17 cellular contexts compared by ENCODE assay signal in genomic region chr15:58698887-58699641, GRCh38. TPM values are rescaled to one million over a fixed set of nuclear protein-coding genes. Genes with fewer than 3 reads are reported as not detected.
A peak's percentile ranks its signal among the peaks of the same experiment; 100 is the strongest.
DNase-seq lines count a peak whose midpoint lies in the region; ATAC-seq, FAIRE-seq and TF ChIP-seq lines count a peak whose summit lies in the region.
"Had no signal": no experiment of that assay in that cellular context is flagged by ENCODE, and none has a peak within 500 bp of the region (broad histone marks: within the 10 kb centered on the region; RNA-seq: fewer than 3 reads in every experiment).

No MANE protein-coding gene starts in this region.

- peaks cover 87% of the 10 kb centered on the region for H3K36me3 ChIP-seq in BLaER1

- peak overlapping the region; percentile 48 for H3K4me2 ChIP-seq in BLaER1
- H3K4me2 ChIP-seq: neural progenitor cell had no signal

- peaks cover 39% of the 10 kb centered on the region for H3K4me1 ChIP-seq in BLaER1
- H3K4me1 ChIP-seq: SJCRH30 had no signal

- H3K9me3 ChIP-seq in BLaER1 = peaks cover 61% of the 10 kb centered on the region

- peak overlapping the region; percentile 37 for H3K27ac Mint-ChIP-seq in activated CD4-positive, alpha-beta memory T cell treated with anti-CD3 and anti-CD28 coated beads, Interleukin-2, amount 10 ng/mL, durations not matched to agents 7 days and 5 days
- H3K27ac Mint-ChIP-seq: neural progenitor cell had no signal

- H3K4me1 Mint-ChIP-seq in activated CD4-positive, alpha-beta memory T cell treated with anti-CD3 and anti-CD28 coated beads, Interleukin-2, amount 10 ng/mL, durations not matched to agents 7 days and 5 days = peaks cover 44% of the 10 kb centered on the region
- H3K4me1 Mint-ChIP-seq: neural progenitor cell had no signal

- peaks cover 65% of the 10 kb centered on the region for H3K36me3 Mint-ChIP-seq in activated CD4-positive, alpha-beta memory T cell treated with anti-CD3 and anti-CD28 coated beads, Interleukin-2, amount 10 ng/mL, durations not matched to agents 7 days and 5 days (ENCODE audit: low read depth)

- no peak overlapping the region for H3K4me3 Mint-ChIP-seq in activated CD4-positive, alpha-beta memory T cell treated with anti-CD3 and anti-CD28 coated beads, Interleukin-2, amount 10 ng/mL, durations not matched to agents 7 days and 5 days
- H3K4me3 Mint-ChIP-seq: neural progenitor cell had no signal

- no peak overlapping the region for H3K27ac ChIP-seq in BLaER1
- H3K27ac ChIP-seq: neural progenitor cell, SJCRH30 had no signal

- no peaks in the 10 kb centered on the region for H3K27me3 ChIP-seq in BLaER1
- H3K27me3 ChIP-seq: neural progenitor cell, SJCRH30 had no signal

- peaks cover 84% of the 10 kb centered on the region for H4K20me1 ChIP-seq in BLaER1

- CTCF ChIA-PET in activated CD4-positive, alpha-beta memory T cell treated with anti-CD3 and anti-CD28 coated beads, Interleukin-2, amount 10 ng/mL, durations not matched to agents 7 days and 5 days (lab: Charles Lee) = interaction anchor here (0.7 kb wide), 1 partner anchor 1851 kb away, joined by 3 read pairs; no protein-coding TSS in a partner anchor

- POLR2A ChIA-PET in activated CD4-positive, alpha-beta memory T cell treated with anti-CD3 and anti-CD28 coated beads, Interleukin-2, amount 10 ng/mL, durations not matched to agents 7 days and 5 days (lab: Charles Lee) = no interaction called here

- H3K9me3 Mint-ChIP-seq in activated CD4-positive, alpha-beta memory T cell treated with anti-CD3 and anti-CD28 coated beads, Interleukin-2, amount 10 ng/mL, durations not matched to agents 7 days and 5 days = peaks cover 23% of the 10 kb centered on the region

- H3K4me3 ChIP-seq in BLaER1 = 0 out of 2 replicates have a peak overlapping the region, but pooled peaks have one; percentile 9
- H3K4me3 ChIP-seq: neural progenitor cell, SJCRH30 had no signal

- H3K9ac ChIP-seq in BLaER1 = no peak overlapping the region
- H3K9ac ChIP-seq: neural progenitor cell had no signal

- H3K27me3 Mint-ChIP-seq in activated CD4-positive, alpha-beta memory T cell treated with anti-CD3 and anti-CD28 coated beads, Interleukin-2, amount 10 ng/mL, durations not matched to agents 7 days and 5 days = no peaks in the 10 kb centered on the region

- no peak for FAIRE-seq in D721Med (lab: Jason Lieb, UNC)

- DNase-seq in H4 (ENCODE audit: low spot score) (peak; percentile 63), fibroblast of peridontal ligament (ENCODE audit: extremely low read depth) (peak; percentile 56), NCI-H226 (no peak), D721Med (ENCODE audit: insufficient read length, low spot score) (no peak), CD1c-positive myeloid dendritic cell (ENCODE audit: extremely low spot score) (no peak)
- no peak for DNase-seq in activated CD4-positive, alpha-beta memory T cell treated with anti-CD3 and anti-CD28 coated beads, Interleukin-2, amount 10 ng/mL, durations not matched to agents 7 days and 5 days
- DNase-seq: activated CD8-positive, alpha-beta memory T cell treated with anti-CD3 and anti-CD28 coated beads for 24 hours; caudate nucleus; DMS153; GOT3; NCI-H1417; NCI-H345; SJCRH30 had no signal

- ATAC-seq in HG03354 (IDR thresholded peaks at IDR 0.05; ENCODE audit: poor library complexity, severe bottlenecking, unreplicated experiment) = no peak
- ATAC-seq: HepG2 had no signal

- TF ChIP-seq CTCF in D721Med (IDR thresholded peaks at IDR 0.05; ENCODE audit: insufficient read depth, missing control alignments) = no peak

RNA-seq across cellular contexts. Expression of gene ADAM10, which starts 50.4 kb away (rescaled TPM):
- 37.4 and 58.3 TPM in 2 replicates for total RNA-seq in H4 (2014; rRNA removed; shearing (Covaris generic))
- total RNA-seq in activated CD4-positive, alpha-beta memory T cell treated with anti-CD3 and anti-CD28 coated beads, Interleukin-2, amount 10 ng/mL, durations not matched to agents 7 days and 5 days = 100 to 1,000 TPM; 147 to 150 TPM

Comparison
In these comparisons a context has a peak if more than half of its experiments do, and no peak if none do; other contexts are left out.
1. DNase-seq: peak in H4 (single experiment) and fibroblast of peridontal ligament (single experiment); none in activated CD4-positive, alpha-beta memory T cell treated with anti-CD3 and anti-CD28 coated beads, Interleukin-2, amount 10 ng/mL, durations not matched to agents 7 days and 5 days (single experiment), NCI-H226 (single experiment), D721Med (single experiment) and CD1c-positive myeloid dendritic cell (single experiment).